In the genomic region with DNA sequence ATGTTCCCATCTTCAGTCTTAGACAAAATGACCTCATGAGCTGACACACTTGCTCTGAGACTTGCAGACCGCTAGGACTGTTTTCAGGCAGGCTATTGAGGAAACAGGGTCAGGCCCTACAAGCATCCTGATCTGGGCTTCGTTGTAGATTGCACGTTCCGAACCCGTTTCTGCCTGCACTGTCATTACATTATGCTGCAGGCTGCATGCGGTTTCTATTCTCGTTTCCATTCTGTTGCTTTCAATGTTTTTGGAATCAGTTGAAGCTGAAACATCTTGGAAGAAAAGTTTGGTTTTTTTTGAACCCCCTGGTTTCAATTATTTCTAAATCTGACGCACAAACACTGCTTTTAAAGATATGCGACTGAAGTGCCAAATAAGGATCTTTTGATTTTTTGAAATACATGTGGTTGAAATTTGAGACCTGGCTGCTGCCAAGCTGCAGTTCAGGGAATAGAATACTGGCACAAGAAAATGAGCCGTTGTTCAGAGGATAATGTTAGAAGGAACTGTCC, we compare ENCODE assay signal across 11 cellular contexts.
DNase-seq lines count a peak whose midpoint lies in the region; TF ChIP-seq lines count a peak whose summit lies in the region.
"Had no signal": no experiment of that assay in that cellular context is flagged by ENCODE, and none has a peak within 500 bp of the region (broad histone marks: within the 10 kb centered on the region; RNA-seq: fewer than 3 reads in every experiment).

No MANE protein-coding gene starts in this region.

- H3K27ac ChIP-seq in coronary artery (no peak overlapping the region), neuronal stem cell (replicated peaks; ENCODE audit: low read length) (no peak overlapping the region), dorsolateral prefrontal cortex (peak overlapping the region in 1 of 59 donors; percentile 54)

- WGBS in neuronal stem cell (ENCODE audit: extremely low coverage in 2 of 2, insufficient read length in 2 of 2, insufficient replicate concordance in 1 of 2), 2 donors, result no CpG with 5 or more reads among the region's 10 CpGs

- H3K27me3 ChIP-seq in neuronal stem cell (ENCODE audit: control insufficient read depth in 3 of 3, insufficient read depth in 3 of 3, low read depth in 1 of 3, low read length in 3 of 3) (no peaks in the 10 kb centered on the region), dorsolateral prefrontal cortex (peaks cover 0 to 6% (median 0%) of the 10 kb centered on the region in 45 donors)

- H3K36me3 ChIP-seq in neuronal stem cell (replicated peaks in 1 of 2; ENCODE audit: control insufficient read depth in 2 of 2, insufficient read depth in 2 of 2, low read length in 2 of 2), result no peaks in the 10 kb centered on the region

- peak overlapping the region; percentile 67 for H2AFZ ChIP-seq in neuronal stem cell (ENCODE audit: low read length)

- TF ChIP-seq CTCF in coronary artery (IDR thresholded peaks at IDR 0.05), result no peak
- no peak for TF ChIP-seq CTCF in dorsolateral prefrontal cortex (IDR thresholded peaks at IDR 0.05 in 54 of 56, conservative IDR thresholded peaks at IDR 0.05 in 2 of 56; ENCODE audit: low read depth in 1 of 56, partially characterized antibody in 56 of 56)

- no peak overlapping the region for H3K23ac ChIP-seq in neuronal stem cell (ENCODE audit: low read depth, low read length, poor library complexity)

- H3K14ac ChIP-seq in neuronal stem cell (ENCODE audit: low read length), result no peak overlapping the region

- H3K4me3 ChIP-seq in coronary artery, result peak overlapping the region; percentile 35
- no peak overlapping the region for H3K4me3 ChIP-seq in neuronal stem cell (ENCODE audit: low read length in 2 of 2)
- peak overlapping the region in 19 of 59 donors; percentile 3 to 28 (median 8) for H3K4me3 ChIP-seq in dorsolateral prefrontal cortex

- no peak for TF ChIP-seq POLR2A in erythroblast (IDR thresholded peaks at IDR 0.05; ENCODE audit: low read length)

- H3K9ac ChIP-seq in neuronal stem cell (ENCODE audit: low read depth, low read length, poor library complexity), result peak overlapping the region; percentile 73

- peak overlapping the region; percentile 26 for H4K91ac ChIP-seq in neuronal stem cell (ENCODE audit: low read depth, low read length, poor library complexity)

- no peak overlapping the region for H3K18ac ChIP-seq in neuronal stem cell (ENCODE audit: low read length)

- H3K4me1 ChIP-seq in neuronal stem cell (ENCODE audit: control insufficient read depth in 2 of 2, insufficient read depth in 1 of 2, low read depth in 1 of 2, low read length in 2 of 2), result peaks cover 1 to 4% of the 10 kb centered on the region in 2 donors

- no peak overlapping the region for H2BK12ac ChIP-seq in neuronal stem cell (ENCODE audit: low read length)

- H3K4me2 ChIP-seq in neuronal stem cell (ENCODE audit: insufficient read depth, low read length, poor library complexity, severe bottlenecking), result no peak overlapping the region

- H3K4ac ChIP-seq in neuronal stem cell (ENCODE audit: low read length), result no peak overlapping the region

- H3K9me3 ChIP-seq in neuronal stem cell (replicated peaks in 1 of 2; ENCODE audit: control insufficient read depth in 2 of 2, insufficient read depth in 1 of 2, low read depth in 1 of 2, low read length in 2 of 2), result no peaks in the 10 kb centered on the region

- no peak overlapping the region for H2BK15ac ChIP-seq in neuronal stem cell (ENCODE audit: low read length)

- peak; percentile 3 for DNase-seq in Daoy (ENCODE audit: low read depth)
- DNase-seq in NCI-H2227 treated with DMSO at 0.1 percent for 48 hours (lab: John Stamatoyannopoulos, UW), result peak; percentile 12
- no peak for DNase-seq in coronary artery (ENCODE audit: low spot score)
- no peak for DNase-seq in neuronal stem cell (ENCODE audit: low spot score)
- DNase-seq in dorsolateral prefrontal cortex, result no peak
- DNase-seq in activated T-cell treated with anti-CD3 and anti-CD28 coated beads for 4 hours, result no peak
- DNase-seq in erythroblast (lab: John Stamatoyannopoulos, UW), result no peak
- DNase-seq in effector CD4-positive, alpha-beta T cell, result no peak
- DNase-seq: activated B cell treated with CpG ODN at 0.5 μM for 24 hours, natural killer cell, NCI-H187 treated with DMSO at 0.1 percent for 48 hours had no signal

- no peak overlapping the region for H4K8ac ChIP-seq in neuronal stem cell (ENCODE audit: low read depth, low read length)

- intact Hi-C loops in dorsolateral prefrontal cortex (cut with DNase I), result no loop called here

- H2BK5ac ChIP-seq in neuronal stem cell (ENCODE audit: low read length), result no peak overlapping the region

- no peak overlapping the region for H2AK5ac ChIP-seq in neuronal stem cell (ENCODE audit: low read depth, low read length)

- no peak overlapping the region for H2BK120ac ChIP-seq in neuronal stem cell (ENCODE audit: low read depth, low read length)

- H3K79me1 ChIP-seq in neuronal stem cell (ENCODE audit: low read depth, low read length), result no peaks in the 10 kb centered on the region

Comparison
In these comparisons a context has a peak if more than half of its experiments do, and no peak if none do; other contexts are left out.
1. DNase-seq: peak in Daoy (single experiment) and NCI-H2227 treated with DMSO at 0.1 percent for 48 hours (single experiment); none in coronary artery (single experiment), neuronal stem cell (single experiment), dorsolateral prefrontal cortex (0 of 10), activated T-cell treated with anti-CD3 and anti-CD28 coated beads for 4 hours (single experiment), erythroblast (0 of 2) and effector CD4-positive, alpha-beta T cell (single experiment).